ENCODE assay signal across 8 cellular contexts in genomic region chr19:47436712-47437401, GRCh38. TPM values are rescaled to one million over a fixed set of nuclear protein-coding genes. Genes with fewer than 3 reads are reported as not detected.
DNase-seq lines count a peak whose midpoint lies in the region; FAIRE-seq and TF ChIP-seq lines count a peak whose summit lies in the region.

No MANE protein-coding gene starts in this region.

- H3K9me2 ChIP-seq in DOHH2 (replicated peaks; ENCODE audit: control insufficient read depth, low read length): no peaks in the 10 kb centered on the region

- H3K27ac ChIP-seq in DOHH2 (ENCODE audit: low read depth, low read length) (no peak overlapping the region), fibroblast of lung (ENCODE audit: insufficient read depth, low read length) (no peak overlapping the region), substantia nigra (ENCODE audit: low read depth, low read length, poor library complexity, severe bottlenecking) (no peak overlapping the region)

- H3K36me3 Mint-ChIP-seq in neural crest cell (ENCODE audit: low read depth): no peaks in the 10 kb centered on the region

- DNase-seq in KG1 (lab: John Stamatoyannopoulos, UW): peak; percentile 53
- peak; percentile 35 for DNase-seq in RCC 7860 (ENCODE audit: low spot score)
- DNase-seq in activated T-cell treated with anti-CD3 and anti-CD28 coated beads, Interleukin-2, amount 50 U/mL, for 48 hours: peak; percentile 90 to 92
- peak; percentile 30 to 51 for DNase-seq in fibroblast of lung (ENCODE audit: low read depth in 2 of 2)
- DNase-seq in neural crest cell (ENCODE audit: low read depth, low spot score): peak; percentile 90
- peak in 46 of 49 donors; percentile 10 to 89 (median 62) for DNase-seq in substantia nigra (lab: John Stamatoyannopoulos, UW)
- no peak for DNase-seq in foreskin melanocyte

- peaks cover 8% of the 10 kb centered on the region for H3K4me1 Mint-ChIP-seq in neural crest cell

- H3K27me3 Mint-ChIP-seq in neural crest cell (ENCODE audit: low read depth): peaks cover 38% of the 10 kb centered on the region

- H3F3A ChIP-seq in DOHH2 (ENCODE audit: control insufficient read depth, insufficient read depth): peaks cover 9% of the 10 kb centered on the region

- H2AFZ ChIP-seq in fibroblast of lung (ENCODE audit: low read length): no peak overlapping the region

- peak; percentile 86 for TF ChIP-seq CTCF in DOHH2 (IDR thresholded peaks at IDR 0.05; ENCODE audit: low read depth, low read length, poor library complexity, severe bottlenecking)
- peak; percentile 77 to 78 for TF ChIP-seq CTCF in fibroblast of lung (conservative IDR thresholded peaks at IDR 0.05 in 1 of 2, IDR thresholded peaks at IDR 0.05 in 1 of 2; ENCODE audit: low read depth in 1 of 2, low read length in 2 of 2)
- peak; percentile 95 for TF ChIP-seq CTCF in neural crest cell (conservative IDR thresholded peaks at IDR 0.05)

- FAIRE-seq in RCC 7860 (lab: Jason Lieb, UNC): no peak

- no peaks in the 10 kb centered on the region for H3K9me3 ChIP-seq in DOHH2 (ENCODE audit: control insufficient read depth, insufficient read depth, low read length)
- no peaks in the 10 kb centered on the region for H3K9me3 ChIP-seq in fibroblast of lung (ENCODE audit: control insufficient read depth, insufficient read depth, low read depth, low read length)

- H3K4me3 Mint-ChIP-seq in neural crest cell: no peak overlapping the region

- H3K9ac ChIP-seq in fibroblast of lung (ENCODE audit: insufficient read depth, low read length): no peak overlapping the region

- H3K27ac Mint-ChIP-seq in neural crest cell (ENCODE audit: unreplicated experiment): no peak overlapping the region

- H3K36me3 ChIP-seq in DOHH2 (ENCODE audit: control insufficient read depth, low read length) (no peaks in the 10 kb centered on the region), fibroblast of lung (ENCODE audit: control insufficient read depth, insufficient read depth, low read length) (no peaks in the 10 kb centered on the region)

- H3K9me3 Mint-ChIP-seq in neural crest cell: no peaks in the 10 kb centered on the region

- H3K4me3 ChIP-seq in DOHH2 (ENCODE audit: low read length) (no peak overlapping the region), fibroblast of lung (replicated peaks in 1 of 4; ENCODE audit: control extremely low read depth in 1 of 4, insufficient read depth in 1 of 4, low read depth in 3 of 4, low read length in 4 of 4) (no peak overlapping the region)

- H3K79me2 ChIP-seq in DOHH2 (ENCODE audit: control insufficient read depth, low read length) (no peaks in the 10 kb centered on the region), fibroblast of lung (ENCODE audit: control insufficient read depth, insufficient read depth, low read length) (no peaks in the 10 kb centered on the region)

- H3K27me3 ChIP-seq in DOHH2 (ENCODE audit: control insufficient read depth, low read length): peaks cover 21% of the 10 kb centered on the region
- H3K27me3 ChIP-seq in fibroblast of lung (ENCODE audit: control insufficient read depth, insufficient read depth, low read length): peaks cover 2% of the 10 kb centered on the region

- H4K20me1 ChIP-seq in DOHH2 (ENCODE audit: control insufficient read depth, insufficient read depth, low read depth, low read length) (no peaks in the 10 kb centered on the region), fibroblast of lung (ENCODE audit: control insufficient read depth, extremely low read depth, insufficient read depth, low read length) (no peaks in the 10 kb centered on the region)

- H3K4me2 ChIP-seq in DOHH2 (ENCODE audit: low read length): no peak overlapping the region
- H3K4me2 ChIP-seq in fibroblast of lung (ENCODE audit: extremely low read depth, insufficient read depth, low read length): no peak overlapping the region

- H3K4me1 ChIP-seq in DOHH2 (ENCODE audit: control insufficient read depth, low read length) (peaks cover 20% of the 10 kb centered on the region), fibroblast of lung (ENCODE audit: control insufficient read depth, extremely low read depth, insufficient read depth, low read length) (no peaks in the 10 kb centered on the region)

RNA-seq across cellular contexts. Expression of gene MEIS3, which starts 17.5 kb away (rescaled TPM):
- 40.3 and 57.8 TPM in 2 replicates for total RNA-seq in fibroblast of lung
- polyA plus RNA-seq in fibroblast of lung: 18.5 and 30.5 TPM in 2 replicates
- 34.9 and 65.1 TPM in 2 replicates for polyA plus RNA-seq in fibroblast of lung (2012)
- 33.0 and 104 TPM in 2 replicates for polyA minus RNA-seq in fibroblast of lung (ENCODE audit: low replicate concordance)
- total RNA-seq in neural crest cell: 99.9 and 109 TPM in 2 replicates

RNA-seq across cellular contexts. Expression of gene SLC8A2, which starts 34.8 kb away (rescaled TPM):
- under 0.01 TPM in 1 of 2 replicates, not detected in the other for total RNA-seq in fibroblast of lung
- polyA plus RNA-seq in fibroblast of lung: not detected in 2 replicates
- polyA plus RNA-seq in fibroblast of lung (2012): not detected in 2 replicates
- polyA minus RNA-seq in fibroblast of lung (ENCODE audit: low replicate concordance): not detected in 2 replicates
- total RNA-seq in neural crest cell: 0.61 and 0.70 TPM in 2 replicates

RNA-seq across cellular contexts. Expression of gene KPTN, which starts 47.2 kb away (rescaled TPM):
- 6.2 and 6.9 TPM in 2 replicates for total RNA-seq in fibroblast of lung
- polyA plus RNA-seq in fibroblast of lung: 4.9 and 5.3 TPM in 2 replicates
- 8.5 and 12.5 TPM in 2 replicates for polyA plus RNA-seq in fibroblast of lung (2012)
- 17.3 and 21.9 TPM in 2 replicates for polyA minus RNA-seq in fibroblast of lung (ENCODE audit: low replicate concordance)
- 30.0 and 30.2 TPM in 2 replicates for total RNA-seq in neural crest cell
